Comparison of ENCODE assay signal across 1 cellular context in the genomic region with DNA sequence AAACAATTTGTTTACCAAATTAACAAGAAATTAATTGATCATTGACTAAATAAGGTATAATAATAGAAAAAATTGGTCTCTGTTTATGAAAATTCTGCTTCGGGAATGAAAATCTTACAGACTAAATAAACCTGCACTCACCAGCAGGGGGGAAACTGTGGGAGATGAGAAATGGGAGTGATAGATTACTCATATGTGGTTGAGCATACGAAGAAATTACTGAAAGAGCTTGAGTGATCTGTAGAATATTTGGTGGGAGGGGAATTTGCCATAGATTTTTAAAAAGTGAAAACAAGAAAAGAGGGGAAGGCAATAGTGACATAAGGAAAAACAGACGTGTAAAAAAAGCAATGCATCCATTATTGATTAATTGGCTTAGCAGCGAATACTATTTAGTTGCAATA.
TF ChIP-seq lines count a peak whose summit lies in the region.

No MANE protein-coding gene starts in this region.

TF ChIP-seq in HepG2, 621 proteins besides CTCF, POLR2A, EP300 and RAD21:
- TF ChIP-seq, protein P1, sequence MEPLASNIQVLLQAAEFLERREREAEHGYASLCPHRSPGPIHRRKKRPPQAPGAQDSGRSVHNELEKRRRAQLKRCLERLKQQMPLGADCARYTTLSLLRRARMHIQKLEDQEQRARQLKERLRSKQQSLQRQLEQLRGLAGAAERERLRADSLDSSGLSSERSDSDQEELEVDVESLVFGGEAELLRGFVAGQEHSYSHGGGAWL (CRISPR knock-in tag; IDR thresholded peaks at IDR 0.05): no peak
- TF ChIP-seq ZFP90 (CRISPR knock-in tag; IDR thresholded peaks at IDR 0.05; ENCODE audit: borderline replicate concordance): no peak
- no peak for TF ChIP-seq ZNF180 (CRISPR knock-in tag; IDR thresholded peaks at IDR 0.05; ENCODE audit: borderline replicate concordance, low read depth)
- TF ChIP-seq SNAPC2 (CRISPR knock-in tag; IDR thresholded peaks at IDR 0.05): no peak
- no peak for TF ChIP-seq MZF1 (CRISPR knock-in tag; IDR thresholded peaks at IDR 0.05; ENCODE audit: borderline replicate concordance)
- TF ChIP-seq ZNF567 (CRISPR knock-in tag; IDR thresholded peaks at IDR 0.05; ENCODE audit: borderline replicate concordance): no peak
- TF ChIP-seq, protein P2, sequence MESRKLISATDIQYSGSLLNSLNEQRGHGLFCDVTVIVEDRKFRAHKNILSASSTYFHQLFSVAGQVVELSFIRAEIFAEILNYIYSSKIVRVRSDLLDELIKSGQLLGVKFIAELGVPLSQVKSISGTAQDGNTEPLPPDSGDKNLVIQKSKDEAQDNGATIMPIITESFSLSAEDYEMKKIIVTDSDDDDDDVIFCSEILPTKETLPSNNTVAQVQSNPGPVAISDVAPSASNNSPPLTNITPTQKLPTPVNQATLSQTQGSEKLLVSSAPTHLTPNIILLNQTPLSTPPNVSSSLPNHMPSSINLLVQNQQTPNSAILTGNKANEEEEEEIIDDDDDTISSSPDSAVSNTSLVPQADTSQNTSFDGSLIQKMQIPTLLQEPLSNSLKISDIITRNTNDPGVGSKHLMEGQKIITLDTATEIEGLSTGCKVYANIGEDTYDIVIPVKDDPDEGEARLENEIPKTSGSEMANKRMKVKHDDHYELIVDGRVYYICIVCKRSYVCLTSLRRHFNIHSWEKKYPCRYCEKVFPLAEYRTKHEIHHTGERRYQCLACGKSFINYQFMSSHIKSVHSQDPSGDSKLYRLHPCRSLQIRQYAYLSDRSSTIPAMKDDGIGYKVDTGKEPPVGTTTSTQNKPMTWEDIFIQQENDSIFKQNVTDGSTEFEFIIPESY (CRISPR knock-in tag; IDR thresholded peaks at IDR 0.05): no peak
- TF ChIP-seq, protein P3, sequence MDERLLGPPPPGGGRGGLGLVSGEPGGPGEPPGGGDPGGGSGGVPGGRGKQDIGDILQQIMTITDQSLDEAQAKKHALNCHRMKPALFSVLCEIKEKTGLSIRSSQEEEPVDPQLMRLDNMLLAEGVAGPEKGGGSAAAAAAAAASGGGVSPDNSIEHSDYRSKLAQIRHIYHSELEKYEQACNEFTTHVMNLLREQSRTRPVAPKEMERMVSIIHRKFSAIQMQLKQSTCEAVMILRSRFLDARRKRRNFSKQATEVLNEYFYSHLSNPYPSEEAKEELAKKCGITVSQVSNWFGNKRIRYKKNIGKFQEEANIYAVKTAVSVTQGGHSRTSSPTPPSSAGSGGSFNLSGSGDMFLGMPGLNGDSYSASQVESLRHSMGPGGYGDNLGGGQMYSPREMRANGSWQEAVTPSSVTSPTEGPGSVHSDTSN (CRISPR knock-in tag; IDR thresholded peaks at IDR 0.05): no peak
- no peak for TF ChIP-seq ZBTB37 (CRISPR knock-in tag; IDR thresholded peaks at IDR 0.05)
- TF ChIP-seq ZNF747 (CRISPR knock-in tag; IDR thresholded peaks at IDR 0.05; ENCODE audit: borderline replicate concordance): no peak
- TF ChIP-seq YEATS4 (CRISPR knock-in tag; IDR thresholded peaks at IDR 0.05; ENCODE audit: borderline replicate concordance): no peak
- TF ChIP-seq ZNF609 (CRISPR knock-in tag; IDR thresholded peaks at IDR 0.05; ENCODE audit: borderline replicate concordance): no peak
